ENCODE assay signal across 14 cellular contexts in genomic region chr2:24329700-24330099, GRCh38. TPM values are rescaled to one million over a fixed set of nuclear protein-coding genes. Genes with fewer than 3 reads are reported as not detected.
DNase-seq lines count a peak whose midpoint lies in the region; ATAC-seq and TF ChIP-seq lines count a peak whose summit lies in the region.
"Had no signal": no experiment of that assay in that cellular context is flagged by ENCODE, and none has a peak within 500 bp of the region (broad histone marks: within the 10 kb centered on the region; RNA-seq: fewer than 3 reads in every experiment).

No MANE protein-coding gene starts in this region.

- intact Hi-C loops in esophagus squamous epithelium (cut with DNase I) = no loop called here

- 20 to 34% methylated on average over 2 of the region's 2 CpGs for WGBS in gastroesophageal sphincter (ENCODE audit: low coverage in 1 of 2), 2 donors
- 26 to 29% methylated on average over 2 of the region's 2 CpGs for WGBS in esophagus squamous epithelium, 2 donors

- DNase-seq in HL-60 (ENCODE audit: low read depth in 1 of 2, low spot score in 1 of 2) (no peak), SK-N-MC (ENCODE audit: low read depth, low spot score) (no peak), esophagus squamous epithelium (lab: John Stamatoyannopoulos, UW) (no peak), HuH-7.5 (ENCODE audit: low spot score) (no peak), NCI-H748 treated with DMSO at 0.1 percent for 48 hours (lab: John Stamatoyannopoulos, UW) (no peak)
- DNase-seq: colonic mucosa; NCI-H226; pancreas; stimulated activated CD4-positive, alpha-beta T cell treated with anti-CD3 and anti-CD28 coated beads, Interleukin-12 subunit alpha, Interleukin-12 subunit beta, amount 100 ng/mL, for 4 hours had no signal

- H3K4me3 ChIP-seq in HL-60 (replicated peaks; ENCODE audit: insufficient read depth, low read length) = no peak overlapping the region
- no peak overlapping the region for H3K4me3 ChIP-seq in SK-N-MC
- H3K4me3 ChIP-seq in neutrophil (ENCODE audit: low read depth in 1 of 2, low read length in 1 of 2) = no peak overlapping the region
- H3K4me3 ChIP-seq in gastroesophageal sphincter = no peak overlapping the region
- H3K4me3 ChIP-seq in esophagus squamous epithelium = no peak overlapping the region
- H3K4me3 ChIP-seq: colonic mucosa, pancreas, tibial nerve had no signal

- no peak for TF ChIP-seq POLR2A in gastroesophageal sphincter (IDR thresholded peaks at IDR 0.05)
- no peak for TF ChIP-seq POLR2A in esophagus squamous epithelium (IDR thresholded peaks at IDR 0.05)

- ATAC-seq in GM18502 (IDR thresholded peaks at IDR 0.05; ENCODE audit: poor library complexity, unreplicated experiment) (peak; percentile 53), gastroesophageal sphincter (no peak)
- ATAC-seq: Right ventricle myocardium inferior had no signal

- H3K36me3 ChIP-seq in SK-N-MC (ENCODE audit: insufficient read depth, low read length) = no peaks in the 10 kb centered on the region
- peaks cover 8% of the 10 kb centered on the region for H3K36me3 ChIP-seq in neutrophil
- H3K36me3 ChIP-seq in gastroesophageal sphincter = peaks cover 0 to 3% of the 10 kb centered on the region in 2 donors
- peaks cover 0 to 8% (median 4%) of the 10 kb centered on the region in 3 donors for H3K36me3 ChIP-seq in esophagus squamous epithelium
- H3K36me3 ChIP-seq: colonic mucosa, pancreas had no signal

- no peak overlapping the region for H3K9ac ChIP-seq in SK-N-MC (ENCODE audit: insufficient read length)

- H3K9me3 ChIP-seq in SK-N-MC (ENCODE audit: low read depth, low read length) = no peaks in the 10 kb centered on the region
- no peaks in the 10 kb centered on the region for H3K9me3 ChIP-seq in neutrophil
- H3K9me3 ChIP-seq in gastroesophageal sphincter = no peaks in the 10 kb centered on the region
- no peaks in the 10 kb centered on the region for H3K9me3 ChIP-seq in esophagus squamous epithelium
- H3K9me3 ChIP-seq: colonic mucosa, pancreas, tibial nerve had no signal

- H3K27me3 ChIP-seq in HL-60 (ENCODE audit: insufficient read depth, poor library complexity, severe bottlenecking) (no peaks in the 10 kb centered on the region), neutrophil (no peaks in the 10 kb centered on the region), gastroesophageal sphincter (no peaks in the 10 kb centered on the region), esophagus squamous epithelium (no peaks in the 10 kb centered on the region)
- H3K27me3 ChIP-seq: colonic mucosa, pancreas, tibial nerve had no signal

- peak overlapping the region; percentile 26 for H3K27ac ChIP-seq in HL-60 (replicated peaks)
- H3K27ac ChIP-seq in SK-N-MC = 0 out of 2 replicates have a peak overlapping the region, but pooled peaks have one; percentile 5
- peak overlapping the region; percentile 53 for H3K27ac ChIP-seq in neutrophil
- H3K27ac ChIP-seq in gastroesophageal sphincter = no peak overlapping the region
- no peak overlapping the region for H3K27ac ChIP-seq in esophagus squamous epithelium
- H3K27ac ChIP-seq: colonic mucosa, pancreas, tibial nerve had no signal

- no peak for TF ChIP-seq EP300 in gastroesophageal sphincter (IDR thresholded peaks at IDR 0.05)

- H3K4me1 ChIP-seq in neutrophil (ENCODE audit: control insufficient read depth in 1 of 2, insufficient read depth in 1 of 2, low read depth in 1 of 2, low read length in 1 of 2) = peaks cover 14 to 24% of the 10 kb centered on the region in 2 experiments
- peaks cover 0 to 65% (median 13%) of the 10 kb centered on the region in 3 donors for H3K4me1 ChIP-seq in gastroesophageal sphincter
- H3K4me1 ChIP-seq in esophagus squamous epithelium = peaks cover 4 to 60% (median 6%) of the 10 kb centered on the region in 3 donors
- H3K4me1 ChIP-seq: colonic mucosa had no signal

- TF ChIP-seq CTCF in HL-60 (IDR thresholded peaks at IDR 0.05; ENCODE audit: insufficient read depth, low read length) = no peak
- no peak for TF ChIP-seq CTCF in neutrophil (IDR thresholded peaks at IDR 0.05)
- TF ChIP-seq CTCF in gastroesophageal sphincter (IDR thresholded peaks at IDR 0.05) = no peak
- no peak for TF ChIP-seq CTCF in esophagus squamous epithelium (IDR thresholded peaks at IDR 0.05)

RNA-seq across cellular contexts. Expression of gene ITSN2, which starts 30.6 kb away (rescaled TPM):
- total RNA-seq in gastroesophageal sphincter = 10 to 100 TPM; 57.9 to 79.7 (median 63.4) TPM
- total RNA-seq in esophagus squamous epithelium = 10 to 100 TPM; 58.3 to 98.0 (median 65.3) TPM

Comparison
In these comparisons a context has a peak if more than half of its experiments do, and no peak if none do; other contexts are left out.
1. H3K27ac ChIP-seq: peak in HL-60 (single experiment), SK-N-MC (single experiment) and neutrophil (single experiment); none in gastroesophageal sphincter (0 of 4) and esophagus squamous epithelium (0 of 4).